In genomic region chr15:100880139-100880896, GRCh38 we compare ENCODE assay signal across 8 cellular contexts. TPM values are rescaled to one million over a fixed set of nuclear protein-coding genes. Genes with fewer than 3 reads are reported as not detected.
DNase-seq lines count a peak whose midpoint lies in the region; ATAC-seq lines count a peak whose summit lies in the region.

No MANE protein-coding gene starts in this region.

- peak overlapping the region; percentile 77 for H3K4me3 ChIP-seq in SJCRH30
- H3K4me3 ChIP-seq in trophoblast cell (ENCODE audit: low read depth, low read length): peak overlapping the region; percentile 8

- H3K27me3 ChIP-seq in SJCRH30 (no peaks in the 10 kb centered on the region), trophoblast cell (ENCODE audit: insufficient read depth, low read length) (peaks cover 37% of the 10 kb centered on the region)

- no peak overlapping the region for H3K18ac ChIP-seq in trophoblast cell (ENCODE audit: low read length)

- H3K9me3 ChIP-seq in SJCRH30 (replicated peaks): no peaks in the 10 kb centered on the region
- peaks cover 2% of the 10 kb centered on the region for H3K9me3 ChIP-seq in trophoblast cell (ENCODE audit: insufficient read depth, low read depth, low read length)

- H2AK5ac ChIP-seq in trophoblast cell (ENCODE audit: low read length): no peak overlapping the region

- peak overlapping the region; percentile 83 for H3K4me2 ChIP-seq in trophoblast cell (ENCODE audit: low read length)

- no CpG with 5 or more reads among the region's 80 CpGs for WGBS in trophoblast cell (ENCODE audit: extremely low coverage, insufficient coverage, insufficient read length)

- no peak overlapping the region for H4K91ac ChIP-seq in trophoblast cell (ENCODE audit: low read depth, low read length)

- no peak overlapping the region for H2BK12ac ChIP-seq in trophoblast cell (ENCODE audit: low read length)

- no peak overlapping the region for H4K8ac ChIP-seq in trophoblast cell (ENCODE audit: low read depth, low read length)

- H3K23ac ChIP-seq in trophoblast cell (ENCODE audit: low read length): no peak overlapping the region

- peak overlapping the region; percentile 30 for H2AFZ ChIP-seq in trophoblast cell (ENCODE audit: insufficient read depth, low read length, poor library complexity)

- H2BK120ac ChIP-seq in trophoblast cell (ENCODE audit: insufficient read depth, low read length, poor library complexity): no peak overlapping the region

- H3K36me3 ChIP-seq in SJCRH30 (peaks cover 2% of the 10 kb centered on the region; the same call in 1 of the 2 replicates), trophoblast cell (ENCODE audit: control insufficient read depth in 1 of 2, insufficient read depth in 2 of 2, low read length in 2 of 2) (no peaks in the 10 kb centered on the region)

- ATAC-seq in GM18520 (IDR thresholded peaks at IDR 0.05; ENCODE audit: unreplicated experiment): no peak

- DNase-seq in EL (peak; percentile 26), SJCRH30 (peak; percentile 45 to 47), fibroblast of peridontal ligament (ENCODE audit: extremely low read depth) (peak; percentile 36), trophoblast cell (peak in 1 of 2 donors; percentile 32), Kasumi-1 (lab: John Stamatoyannopoulos, UW) (no peak), 8988T (no peak), COR-L47 (lab: John Stamatoyannopoulos, UW) (no peak)

- no peak overlapping the region for H2BK5ac ChIP-seq in trophoblast cell (ENCODE audit: low read depth, low read length, poor library complexity)

- H4K12ac ChIP-seq in trophoblast cell (ENCODE audit: low read depth, low read length): no peak overlapping the region

- peak overlapping the region; percentile 38; the same call in 1 of the 2 replicates for H3K27ac ChIP-seq in SJCRH30
- H3K27ac ChIP-seq in trophoblast cell (ENCODE audit: low read depth, low read length): no peak overlapping the region

- H3K4ac ChIP-seq in trophoblast cell (ENCODE audit: low read depth, low read length): no peak overlapping the region

- no peaks in the 10 kb centered on the region for H3K79me2 ChIP-seq in trophoblast cell (ENCODE audit: control insufficient read depth, insufficient read depth, low read length, poor library complexity)

- peaks cover 2% of the 10 kb centered on the region; the same call in 1 of the 2 replicates for H3K4me1 ChIP-seq in SJCRH30
- peaks cover 0 to 9% of the 10 kb centered on the region in 2 experiments for H3K4me1 ChIP-seq in trophoblast cell (ENCODE audit: control insufficient read depth in 1 of 2, insufficient read depth in 2 of 2, low read length in 2 of 2)

- no peak overlapping the region for H3K9ac ChIP-seq in trophoblast cell (ENCODE audit: low read length)

- H3K14ac ChIP-seq in trophoblast cell (ENCODE audit: low read length): no peak overlapping the region

- H3K79me1 ChIP-seq in trophoblast cell (ENCODE audit: low read length): no peaks in the 10 kb centered on the region

RNA-seq across cellular contexts. Expression of gene ALDH1A3, which starts 0.7 kb away (rescaled TPM):
- 148 and 154 TPM in 2 replicates for total RNA-seq in SJCRH30 (2014; rRNA removed; shearing (Covaris generic))
- polyA plus RNA-seq in trophoblast cell (2013): 1.6 and 2.0 TPM in 2 replicates

RNA-seq across cellular contexts. Expression of gene LRRK1, which starts 38.8 kb away (rescaled TPM):
- 5.5 and 5.8 TPM in 2 replicates for total RNA-seq in SJCRH30 (2014; rRNA removed; shearing (Covaris generic))
- 1.1 and 1.2 TPM in 2 replicates for polyA plus RNA-seq in trophoblast cell (2013)

Comparison
In these comparisons a context has a peak if more than half of its experiments do, and no peak if none do; other contexts are left out.
1. DNase-seq: peak in EL (single experiment), SJCRH30 (2 of 2) and fibroblast of peridontal ligament (single experiment); none in Kasumi-1 (0 of 2), 8988T (single experiment) and COR-L47 (single experiment).